26 cellular contexts compared by ENCODE assay signal in the genomic region with DNA sequence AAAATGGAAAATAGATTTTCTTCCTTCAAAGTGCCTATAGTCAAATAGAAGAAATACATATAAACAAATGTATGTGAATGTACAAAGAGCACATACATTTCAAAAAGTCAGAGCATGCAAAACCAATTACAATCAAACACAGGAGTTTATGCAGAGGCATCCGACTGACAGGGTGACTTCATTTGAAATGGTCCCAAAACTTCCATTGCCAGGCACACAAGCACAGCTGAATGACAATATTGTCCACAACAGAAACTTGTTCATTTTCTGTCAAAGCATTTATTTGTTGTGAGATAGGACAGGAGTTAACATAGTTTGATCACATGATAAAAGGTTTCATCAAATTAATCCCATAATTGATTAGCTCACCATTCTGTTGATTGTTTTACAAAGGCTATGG.
"Had no signal": no experiment of that assay in that cellular context is flagged by ENCODE, and none has a peak within 500 bp of the region (broad histone marks: within the 10 kb centered on the region; RNA-seq: fewer than 3 reads in every experiment).

No MANE protein-coding gene starts in this region.

- H3K36me3 ChIP-seq: neutrophil, pancreas, right lobe of liver, sigmoid colon, stomach, suprapubic skin, tibial artery, transverse colon, upper lobe of right lung, uterus had no signal

- H3K9me3 ChIP-seq: neutrophil, pancreas, psoas muscle, right lobe of liver, sigmoid colon, stomach, suprapubic skin, testis, tibial artery, transverse colon, upper lobe of right lung, uterus had no signal

- DNase-seq: naive thymus-derived CD8-positive, alpha-beta T cell; nephron progenitor cell; nucleus accumbens; pancreas; posterior cingulate gyrus; psoas muscle; right cardiac atrium; right lobe of liver; sigmoid colon; small intestine; stimulated activated CD4-positive, alpha-beta T cell treated with anti-CD3 and anti-CD28 coated beads, Interleukin-15, amount 100 ng/mL, for 24 hours; stimulated activated CD4-positive, alpha-beta T cell treated with anti-CD3 and anti-CD28 coated beads, Interleukin-2, amount 100 ng/mL, for 24 hours; stimulated activated CD4-positive, alpha-beta T cell treated with anti-CD3 and anti-CD28 coated beads, Interleukin-2, amount 100 ng/mL, for 48 hours; stimulated activated CD4-positive, alpha-beta T cell treated with anti-CD3 and anti-CD28 coated beads, Interleukin-4, amount 100 ng/mL, for 24 hours; stimulated activated naive B cell treated with anti-CD40 and anti-IgM and Interleukin-4, amounts not matched to agents 10 μg/mL and 1 μg/mL and 100 μg/mL, for 72 hours; stimulated activated naive CD4-positive, alpha-beta T cell treated with Interleukin-2 at 50 U/mL for 16 hours; stomach; testis; tibial artery; transverse colon; upper lobe of right lung; uterus had no signal

- H3K27me3 ChIP-seq: pancreas, right lobe of liver, sigmoid colon, suprapubic skin, testis, tibial artery, upper lobe of right lung, uterus had no signal

- ATAC-seq: naive thymus-derived CD8-positive, alpha-beta T cell; natural killer cell treated with Interleukin-12 subunit alpha and Interleukin-12 subunit beta and Interleukin-15 and Interleukin-18, amount 100 ng/mL, for 72 hours; pancreas; psoas muscle; right cardiac atrium; right lobe of liver; stimulated activated effector memory CD8-positive, alpha-beta T cell treated with anti-CD3 and anti-CD28 coated beads, Interleukin-12 subunit alpha, Interleukin-12 subunit beta, amount 100 ng/mL, for 72 hours; stimulated activated naive B cell treated with anti-CD40 and anti-IgM and Interleukin-4, amounts not matched to agents 10 μg/mL and 1 μg/mL and 100 μg/mL, for 72 hours; upper lobe of right lung had no signal

- H3K4me3 ChIP-seq: pancreas, psoas muscle, right lobe of liver, sigmoid colon, stomach, suprapubic skin, testis, tibial artery, transverse colon, upper lobe of right lung, uterus had no signal

- H3K4me1 ChIP-seq: pancreas, psoas muscle, right lobe of liver, testis, tibial artery, transverse colon, upper lobe of right lung, uterus had no signal

- H3K27ac ChIP-seq: neutrophil, pancreas, psoas muscle, right lobe of liver, sigmoid colon, stomach, suprapubic skin, testis, tibial artery, transverse colon, upper lobe of right lung, uterus had no signal
